1 cellular context compared by ENCODE assay signal in genomic region chr10:13586676-13587355, GRCh38.
A peak's percentile ranks its signal among the peaks of the same experiment; 100 is the strongest.
TF ChIP-seq lines count a peak whose summit lies in the region.

PRPF18 (plus strand) TSS chr10:13586965; CDS start chr10:13587087, 122 bp downstream.

TF ChIP-seq in K562, 482 proteins besides CTCF, POLR2A, EP300 and RAD21 (continued from another document and continues in another):
- TF ChIP-seq AFF1 (IDR thresholded peaks at IDR 0.05; ENCODE audit: low read depth in 1 of 2, partially characterized antibody in 2 of 2) (peak in 1 of 2 experiments; percentile 49), SMAD3 (CRISPR knock-in tag; conservative IDR thresholded peaks at IDR 0.05) (no peak), CHAMP1 (IDR thresholded peaks at IDR 0.05) (peak; percentile 95), SMAD4 (CRISPR knock-in tag; conservative IDR thresholded peaks at IDR 0.05) (0 out of 2 replicates have a peak, but pooled peaks have one; percentile 42), FOXA3 (CRISPR knock-in tag; conservative IDR thresholded peaks at IDR 0.05 in 1 of 2, IDR thresholded peaks at IDR 0.05 in 1 of 2) (no peak), ZNF12 (CRISPR knock-in tag; IDR thresholded peaks at IDR 0.05) (no peak), CHD1 (IDR thresholded peaks at IDR 0.05; ENCODE audit: low read length) (no peak), ZC3H4 (CRISPR knock-in tag; IDR thresholded peaks at IDR 0.05; ENCODE audit: borderline replicate concordance) (no peak), E4F1 (CRISPR knock-in tag; IDR thresholded peaks at IDR 0.05; ENCODE audit: borderline replicate concordance) (no peak), HSF4 (CRISPR knock-in tag; IDR thresholded peaks at IDR 0.05; ENCODE audit: borderline replicate concordance) (no peak), ZBTB40 (IDR thresholded peaks at IDR 0.05) (peak; percentile 97), ZBTB40 (CRISPR knock-in tag; IDR thresholded peaks at IDR 0.05) (no peak), SRSF1 (IDR thresholded peaks at IDR 0.05; ENCODE audit: low read depth, low read length) (no peak), FOXJ2 (tag; IDR thresholded peaks at IDR 0.05) (no peak), ZBTB12 (CRISPR knock-in tag; IDR thresholded peaks at IDR 0.05) (no peak), PTRF (tag; IDR thresholded peaks at IDR 0.05) (no peak), NCOA1 (IDR thresholded peaks at IDR 0.05; ENCODE audit: low read depth) (peak; percentile 89), HNRNPLL (IDR thresholded peaks at IDR 0.05; ENCODE audit: low read depth, low read length, poor library complexity, severe bottlenecking) (peak; percentile 71)
- TF ChIP-seq, protein P1, sequence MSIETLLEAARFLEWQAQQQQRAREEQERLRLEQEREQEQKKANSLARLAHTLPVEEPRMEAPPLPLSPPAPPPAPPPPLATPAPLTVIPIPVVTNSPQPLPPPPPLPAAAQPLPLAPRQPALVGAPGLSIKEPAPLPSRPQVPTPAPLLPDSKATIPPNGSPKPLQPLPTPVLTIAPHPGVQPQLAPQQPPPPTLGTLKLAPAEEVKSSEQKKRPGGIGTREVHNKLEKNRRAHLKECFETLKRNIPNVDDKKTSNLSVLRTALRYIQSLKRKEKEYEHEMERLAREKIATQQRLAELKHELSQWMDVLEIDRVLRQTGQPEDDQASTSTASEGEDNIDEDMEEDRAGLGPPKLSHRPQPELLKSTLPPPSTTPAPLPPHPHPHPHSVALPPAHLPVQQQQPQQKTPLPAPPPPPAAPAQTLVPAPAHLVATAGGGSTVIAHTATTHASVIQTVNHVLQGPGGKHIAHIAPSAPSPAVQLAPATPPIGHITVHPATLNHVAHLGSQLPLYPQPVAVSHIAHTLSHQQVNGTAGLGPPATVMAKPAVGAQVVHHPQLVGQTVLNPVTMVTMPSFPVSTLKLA (conservative IDR thresholded peaks at IDR 0.05): peak; percentile 63 to 80
- TF ChIP-seq, protein P2, sequence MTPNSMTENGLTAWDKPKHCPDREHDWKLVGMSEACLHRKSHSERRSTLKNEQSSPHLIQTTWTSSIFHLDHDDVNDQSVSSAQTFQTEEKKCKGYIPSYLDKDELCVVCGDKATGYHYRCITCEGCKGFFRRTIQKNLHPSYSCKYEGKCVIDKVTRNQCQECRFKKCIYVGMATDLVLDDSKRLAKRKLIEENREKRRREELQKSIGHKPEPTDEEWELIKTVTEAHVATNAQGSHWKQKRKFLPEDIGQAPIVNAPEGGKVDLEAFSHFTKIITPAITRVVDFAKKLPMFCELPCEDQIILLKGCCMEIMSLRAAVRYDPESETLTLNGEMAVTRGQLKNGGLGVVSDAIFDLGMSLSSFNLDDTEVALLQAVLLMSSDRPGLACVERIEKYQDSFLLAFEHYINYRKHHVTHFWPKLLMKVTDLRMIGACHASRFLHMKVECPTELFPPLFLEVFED (CRISPR knock-in tag; conservative IDR thresholded peaks at IDR 0.05): no peak
- TF ChIP-seq, protein P3, sequence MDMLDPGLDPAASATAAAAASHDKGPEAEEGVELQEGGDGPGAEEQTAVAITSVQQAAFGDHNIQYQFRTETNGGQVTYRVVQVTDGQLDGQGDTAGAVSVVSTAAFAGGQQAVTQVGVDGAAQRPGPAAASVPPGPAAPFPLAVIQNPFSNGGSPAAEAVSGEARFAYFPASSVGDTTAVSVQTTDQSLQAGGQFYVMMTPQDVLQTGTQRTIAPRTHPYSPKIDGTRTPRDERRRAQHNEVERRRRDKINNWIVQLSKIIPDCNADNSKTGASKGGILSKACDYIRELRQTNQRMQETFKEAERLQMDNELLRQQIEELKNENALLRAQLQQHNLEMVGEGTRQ (CRISPR knock-in tag; IDR thresholded peaks at IDR 0.05): no peak
- TF ChIP-seq, protein P4, sequence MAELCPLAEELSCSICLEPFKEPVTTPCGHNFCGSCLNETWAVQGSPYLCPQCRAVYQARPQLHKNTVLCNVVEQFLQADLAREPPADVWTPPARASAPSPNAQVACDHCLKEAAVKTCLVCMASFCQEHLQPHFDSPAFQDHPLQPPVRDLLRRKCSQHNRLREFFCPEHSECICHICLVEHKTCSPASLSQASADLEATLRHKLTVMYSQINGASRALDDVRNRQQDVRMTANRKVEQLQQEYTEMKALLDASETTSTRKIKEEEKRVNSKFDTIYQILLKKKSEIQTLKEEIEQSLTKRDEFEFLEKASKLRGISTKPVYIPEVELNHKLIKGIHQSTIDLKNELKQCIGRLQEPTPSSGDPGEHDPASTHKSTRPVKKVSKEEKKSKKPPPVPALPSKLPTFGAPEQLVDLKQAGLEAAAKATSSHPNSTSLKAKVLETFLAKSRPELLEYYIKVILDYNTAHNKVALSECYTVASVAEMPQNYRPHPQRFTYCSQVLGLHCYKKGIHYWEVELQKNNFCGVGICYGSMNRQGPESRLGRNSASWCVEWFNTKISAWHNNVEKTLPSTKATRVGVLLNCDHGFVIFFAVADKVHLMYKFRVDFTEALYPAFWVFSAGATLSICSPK (IDR thresholded peaks at IDR 0.05; ENCODE audit: borderline replicate concordance): no peak
- TF ChIP-seq, protein P5, sequence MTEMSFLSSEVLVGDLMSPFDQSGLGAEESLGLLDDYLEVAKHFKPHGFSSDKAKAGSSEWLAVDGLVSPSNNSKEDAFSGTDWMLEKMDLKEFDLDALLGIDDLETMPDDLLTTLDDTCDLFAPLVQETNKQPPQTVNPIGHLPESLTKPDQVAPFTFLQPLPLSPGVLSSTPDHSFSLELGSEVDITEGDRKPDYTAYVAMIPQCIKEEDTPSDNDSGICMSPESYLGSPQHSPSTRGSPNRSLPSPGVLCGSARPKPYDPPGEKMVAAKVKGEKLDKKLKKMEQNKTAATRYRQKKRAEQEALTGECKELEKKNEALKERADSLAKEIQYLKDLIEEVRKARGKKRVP (CRISPR knock-in tag; IDR thresholded peaks at IDR 0.05): no peak
